ENCODE assay signal across 32 cellular contexts in the genomic region with DNA sequence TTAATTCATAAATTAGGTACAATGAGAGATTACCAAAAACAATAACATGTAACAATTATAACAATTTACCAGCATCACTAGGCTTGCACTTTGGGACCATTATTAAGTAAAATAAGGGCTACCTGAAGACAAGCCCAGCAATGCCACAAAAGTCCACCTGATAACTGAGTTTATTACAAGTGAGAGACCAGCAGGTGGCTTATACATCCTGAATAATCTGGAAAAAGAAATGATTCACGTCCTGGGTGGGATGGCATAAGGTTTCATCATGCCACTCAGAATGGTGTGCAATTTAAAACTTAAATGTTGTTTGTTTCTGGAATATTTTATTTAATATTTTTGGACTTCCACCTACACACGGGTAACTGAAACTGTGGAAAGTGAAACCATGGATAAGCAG.
"Had no signal": no experiment of that assay in that cellular context is flagged by ENCODE, and none has a peak within 500 bp of the region (broad histone marks: within the 10 kb centered on the region; RNA-seq: fewer than 3 reads in every experiment).

No MANE protein-coding gene starts in this region.

- H3K36me3 ChIP-seq: WERI-Rb-1 had no signal

- H3K4me1 Mint-ChIP-seq: activated CD4-positive, alpha-beta memory T cell treated with anti-CD3 and anti-CD28 coated beads, Interleukin-2, amount 10 ng/mL, durations not matched to agents 7 days and 5 days; activated CD8-positive, alpha-beta memory T cell treated with anti-CD3 and anti-CD28 coated beads, Interleukin-2, amount 10 ng/mL, durations not matched to agents 7 days and 5 days; activated naive CD4-positive, alpha-beta T cell treated with anti-CD3 and anti-CD28 coated beads, Interleukin-2, amount 10 ng/mL, durations not matched to agents 7 days and 5 days; activated naive CD8-positive, alpha-beta T cell treated with anti-CD3 and anti-CD28 coated beads, Interleukin-2, amount 50 U/mL, for 24 hours; brain had no signal

- H3K27ac Mint-ChIP-seq: activated CD4-positive, alpha-beta memory T cell treated with anti-CD3 and anti-CD28 coated beads, Interleukin-2, amount 10 ng/mL, durations not matched to agents 7 days and 5 days; activated CD8-positive, alpha-beta memory T cell treated with anti-CD3 and anti-CD28 coated beads, Interleukin-2, amount 10 ng/mL, durations not matched to agents 7 days and 5 days; activated naive CD4-positive, alpha-beta T cell treated with anti-CD3 and anti-CD28 coated beads, Interleukin-2, amount 10 ng/mL, durations not matched to agents 7 days and 5 days; activated naive CD8-positive, alpha-beta T cell; activated naive CD8-positive, alpha-beta T cell treated with anti-CD3 and anti-CD28 coated beads, Interleukin-2, amount 50 U/mL, for 24 hours; brain had no signal

- H3K27me3 Mint-ChIP-seq: activated CD4-positive, alpha-beta memory T cell treated with anti-CD3 and anti-CD28 coated beads, Interleukin-2, amount 10 ng/mL, durations not matched to agents 7 days and 5 days; activated CD8-positive, alpha-beta memory T cell treated with anti-CD3 and anti-CD28 coated beads, Interleukin-2, amount 10 ng/mL, durations not matched to agents 7 days and 5 days; activated naive CD4-positive, alpha-beta T cell treated with anti-CD3 and anti-CD28 coated beads, Interleukin-2, amount 10 ng/mL, durations not matched to agents 7 days and 5 days; activated naive CD8-positive, alpha-beta T cell; activated naive CD8-positive, alpha-beta T cell treated with anti-CD3 and anti-CD28 coated beads, Interleukin-2, amount 50 U/mL, for 24 hours; brain had no signal

- H3K9me3 Mint-ChIP-seq: activated naive CD8-positive, alpha-beta T cell treated with anti-CD3 and anti-CD28 coated beads, Interleukin-2, amount 50 U/mL, for 24 hours; brain had no signal

- H3K9ac ChIP-seq: KMS-11 had no signal

- H3K36me3 Mint-ChIP-seq: activated CD8-positive, alpha-beta memory T cell treated with anti-CD3 and anti-CD28 coated beads, Interleukin-2, amount 10 ng/mL, durations not matched to agents 7 days and 5 days; activated naive CD4-positive, alpha-beta T cell treated with anti-CD3 and anti-CD28 coated beads, Interleukin-2, amount 10 ng/mL, durations not matched to agents 7 days and 5 days; activated naive CD8-positive, alpha-beta T cell; brain had no signal

- H3K4me3 Mint-ChIP-seq: activated CD4-positive, alpha-beta memory T cell treated with anti-CD3 and anti-CD28 coated beads, Interleukin-2, amount 10 ng/mL, durations not matched to agents 7 days and 5 days; activated CD8-positive, alpha-beta memory T cell treated with anti-CD3 and anti-CD28 coated beads, Interleukin-2, amount 10 ng/mL, durations not matched to agents 7 days and 5 days; activated naive CD4-positive, alpha-beta T cell treated with anti-CD3 and anti-CD28 coated beads, Interleukin-2, amount 10 ng/mL, durations not matched to agents 7 days and 5 days; activated naive CD8-positive, alpha-beta T cell; activated naive CD8-positive, alpha-beta T cell treated with anti-CD3 and anti-CD28 coated beads, Interleukin-2, amount 50 U/mL, for 24 hours; brain had no signal

- ATAC-seq: activated CD8-positive, alpha-beta memory T cell treated with anti-CD3 and anti-CD28 coated beads, Interleukin-2, amount 10 ng/mL, durations not matched to agents 7 days and 5 days; activated naive CD8-positive, alpha-beta T cell treated with anti-CD3 and anti-CD28 coated beads, Interleukin-2, amount 50 U/mL, for 24 hours had no signal

- DNase-seq: activated CD4-positive, alpha-beta memory T cell treated with anti-CD3 and anti-CD28 coated beads, Interleukin-2, amount 10 ng/mL, durations not matched to agents 7 days and 5 days; activated CD4-positive, alpha-beta T cell treated with anti-CD3 and anti-CD28 coated beads for 1 hour; activated CD4-positive, alpha-beta T cell treated with anti-CD3 and anti-CD28 coated beads for 48 hours; activated CD4-positive, CD25-positive, alpha-beta regulatory T cell; activated CD8-positive, alpha-beta memory T cell treated with anti-CD3 and anti-CD28 coated beads for 24 hours; activated CD8-positive, alpha-beta memory T cell treated with anti-CD3 and anti-CD28 coated beads, Interleukin-2, amount 10 ng/mL, durations not matched to agents 7 days and 5 days; activated CD8-positive, alpha-beta memory T cell treated with anti-CD3 and anti-CD28 coated beads, Interleukin-2, amount 50 U/mL, for 48 hours; activated effector memory CD4-positive, alpha-beta T cell treated with Interleukin-2 at 50 U/mL for 16 hours; activated naive CD4-positive, alpha-beta T cell treated with anti-CD3 and anti-CD28 coated beads, Interleukin-2, amount 10 ng/mL, durations not matched to agents 7 days and 5 days; activated naive CD8-positive, alpha-beta T cell treated with anti-CD3 and anti-CD28 coated beads, Interleukin-2, amount 50 U/mL, for 24 hours; activated T-cell treated with anti-CD3 and anti-CD28 coated beads, Interleukin-2, amount 50 U/mL, for 48 hours; anterior cingulate cortex; caudate nucleus; cerebellar nuclear complex; MM.1S; NCI-H1092 treated with DMSO at 0.1 percent for 48 hours; NCI-H1417; NCI-H146; NCI-H187; NCI-H2029 treated with DMSO at 0.1 percent for 48 hours; NCI-H2107; NCI-H2171; NCI-H524 treated with DMSO at 0.1 percent for 48 hours; SIG-M5; SW 1271; T-helper 1 cell; T-helper 2 cell; T-helper 9 cell; WERI-Rb-1 had no signal

- H3K27ac ChIP-seq: KMS-11, WERI-Rb-1 had no signal

- H3K4me2 ChIP-seq: KMS-11 had no signal
